1 cellular context compared by ENCODE assay signal in the genomic region with DNA sequence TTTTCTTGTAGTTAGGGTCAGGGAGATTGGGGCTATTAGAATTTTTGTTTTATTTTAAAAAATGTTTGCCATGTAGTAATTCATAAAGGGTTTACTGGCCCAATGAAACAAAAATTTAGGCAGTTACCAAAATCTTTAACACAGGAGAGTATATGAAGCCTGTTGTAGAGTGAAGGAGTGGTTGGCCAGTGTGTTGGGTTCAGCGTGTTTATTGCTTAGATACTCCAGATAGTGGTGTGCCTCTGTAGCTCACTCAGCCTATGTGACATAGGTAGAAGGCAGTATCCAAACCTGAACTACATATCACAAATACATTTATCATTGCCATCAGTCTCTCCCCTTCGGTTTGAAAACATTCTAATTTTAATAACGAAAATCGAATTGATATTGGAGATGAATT.
TF ChIP-seq lines count a peak whose summit lies in the region.

No MANE protein-coding gene starts in this region.

TF ChIP-seq in HepG2, 621 proteins besides CTCF, POLR2A, EP300 and RAD21:
- TF ChIP-seq, protein P1, sequence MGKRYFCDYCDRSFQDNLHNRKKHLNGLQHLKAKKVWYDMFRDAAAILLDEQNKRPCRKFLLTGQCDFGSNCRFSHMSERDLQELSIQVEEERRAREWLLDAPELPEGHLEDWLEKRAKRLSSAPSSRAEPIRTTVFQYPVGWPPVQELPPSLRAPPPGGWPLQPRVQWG (CRISPR knock-in tag; IDR thresholded peaks at IDR 0.05; ENCODE audit: borderline replicate concordance, low read depth), result no peak
- TF ChIP-seq HNRNPL (IDR thresholded peaks at IDR 0.05; ENCODE audit: low read depth, low read length) (no peak), ATF1 (CRISPR knock-in tag; IDR thresholded peaks at IDR 0.05) (no peak), ELF4 (CRISPR knock-in tag; IDR thresholded peaks at IDR 0.05; ENCODE audit: borderline replicate concordance) (no peak), NCOA5 (CRISPR knock-in tag; IDR thresholded peaks at IDR 0.05) (no peak), ZNF33A (CRISPR knock-in tag; IDR thresholded peaks at IDR 0.05; ENCODE audit: borderline replicate concordance) (no peak), SOX6 (IDR thresholded peaks at IDR 0.05) (no peak), SOX6 (CRISPR knock-in tag; IDR thresholded peaks at IDR 0.05) (no peak), ZZZ3 (CRISPR knock-in tag; IDR thresholded peaks at IDR 0.05; ENCODE audit: borderline replicate concordance) (no peak), GFI1 (CRISPR knock-in tag; IDR thresholded peaks at IDR 0.05; ENCODE audit: borderline replicate concordance) (no peak), CBX2 (IDR thresholded peaks at IDR 0.05; ENCODE audit: low read depth, low read length) (no peak), CBX2 (CRISPR knock-in tag; IDR thresholded peaks at IDR 0.05; ENCODE audit: low read depth) (no peak), SSRP1 (CRISPR knock-in tag; IDR thresholded peaks at IDR 0.05) (no peak), XRCC5 (optimal IDR thresholded peaks at IDR 0.05; ENCODE audit: low read length) (no peak), PHB2 (IDR thresholded peaks at IDR 0.05; ENCODE audit: partially characterized antibody) (no peak)
- TF ChIP-seq, protein P2, sequence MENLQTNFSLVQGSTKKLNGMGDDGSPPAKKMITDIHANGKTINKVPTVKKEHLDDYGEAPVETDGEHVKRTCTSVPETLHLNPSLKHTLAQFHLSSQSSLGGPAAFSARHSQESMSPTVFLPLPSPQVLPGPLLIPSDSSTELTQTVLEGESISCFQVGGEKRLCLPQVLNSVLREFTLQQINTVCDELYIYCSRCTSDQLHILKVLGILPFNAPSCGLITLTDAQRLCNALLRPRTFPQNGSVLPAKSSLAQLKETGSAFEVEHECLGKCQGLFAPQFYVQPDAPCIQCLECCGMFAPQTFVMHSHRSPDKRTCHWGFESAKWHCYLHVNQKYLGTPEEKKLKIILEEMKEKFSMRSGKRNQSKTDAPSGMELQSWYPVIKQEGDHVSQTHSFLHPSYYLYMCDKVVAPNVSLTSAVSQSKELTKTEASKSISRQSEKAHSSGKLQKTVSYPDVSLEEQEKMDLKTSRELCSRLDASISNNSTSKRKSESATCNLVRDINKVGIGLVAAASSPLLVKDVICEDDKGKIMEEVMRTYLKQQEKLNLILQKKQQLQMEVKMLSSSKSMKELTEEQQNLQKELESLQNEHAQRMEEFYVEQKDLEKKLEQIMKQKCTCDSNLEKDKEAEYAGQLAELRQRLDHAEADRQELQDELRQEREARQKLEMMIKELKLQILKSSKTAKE (CRISPR knock-in tag; IDR thresholded peaks at IDR 0.05; ENCODE audit: borderline replicate concordance), result no peak
- TF ChIP-seq, protein P3, sequence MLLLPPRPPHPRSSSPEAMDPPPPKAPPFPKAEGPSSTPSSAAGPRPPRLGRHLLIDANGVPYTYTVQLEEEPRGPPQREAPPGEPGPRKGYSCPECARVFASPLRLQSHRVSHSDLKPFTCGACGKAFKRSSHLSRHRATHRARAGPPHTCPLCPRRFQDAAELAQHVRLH (CRISPR knock-in tag; IDR thresholded peaks at IDR 0.05; ENCODE audit: borderline replicate concordance, low read depth), result no peak
- TF ChIP-seq, protein P4, sequence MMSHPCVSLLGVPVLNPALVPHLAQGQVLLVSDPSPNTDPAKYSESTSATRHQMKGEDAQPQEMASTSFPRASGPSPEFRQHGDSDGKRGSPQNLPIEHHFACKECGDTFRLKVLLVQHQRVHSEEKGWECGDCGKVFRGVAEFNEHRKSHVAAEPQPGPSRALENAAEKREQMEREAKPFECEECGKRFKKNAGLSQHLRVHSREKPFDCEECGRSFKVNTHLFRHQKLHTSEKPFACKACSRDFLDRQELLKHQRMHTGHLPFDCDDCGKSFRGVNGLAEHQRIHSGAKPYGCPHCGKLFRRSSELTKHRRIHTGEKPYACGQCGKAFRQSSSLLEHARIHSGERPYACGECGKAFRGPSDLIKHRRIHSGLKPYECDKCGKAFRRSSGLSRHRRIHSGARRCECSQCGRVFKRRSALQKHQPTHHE (CRISPR knock-in tag; IDR thresholded peaks at IDR 0.05; ENCODE audit: borderline replicate concordance), result no peak
- TF ChIP-seq, protein P5, sequence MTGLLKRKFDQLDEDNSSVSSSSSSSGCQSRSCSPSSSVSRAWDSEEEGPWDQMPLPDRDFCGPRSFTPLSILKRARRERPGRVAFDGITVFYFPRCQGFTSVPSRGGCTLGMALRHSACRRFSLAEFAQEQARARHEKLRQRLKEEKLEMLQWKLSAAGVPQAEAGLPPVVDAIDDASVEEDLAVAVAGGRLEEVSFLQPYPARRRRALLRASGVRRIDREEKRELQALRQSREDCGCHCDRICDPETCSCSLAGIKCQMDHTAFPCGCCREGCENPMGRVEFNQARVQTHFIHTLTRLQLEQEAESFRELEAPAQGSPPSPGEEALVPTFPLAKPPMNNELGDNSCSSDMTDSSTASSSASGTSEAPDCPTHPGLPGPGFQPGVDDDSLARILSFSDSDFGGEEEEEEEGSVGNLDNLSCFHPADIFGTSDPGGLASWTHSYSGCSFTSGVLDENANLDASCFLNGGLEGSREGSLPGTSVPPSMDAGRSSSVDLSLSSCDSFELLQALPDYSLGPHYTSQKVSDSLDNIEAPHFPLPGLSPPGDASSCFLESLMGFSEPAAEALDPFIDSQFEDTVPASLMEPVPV (CRISPR knock-in tag; IDR thresholded peaks at IDR 0.05), result no peak
- TF ChIP-seq, protein P6, sequence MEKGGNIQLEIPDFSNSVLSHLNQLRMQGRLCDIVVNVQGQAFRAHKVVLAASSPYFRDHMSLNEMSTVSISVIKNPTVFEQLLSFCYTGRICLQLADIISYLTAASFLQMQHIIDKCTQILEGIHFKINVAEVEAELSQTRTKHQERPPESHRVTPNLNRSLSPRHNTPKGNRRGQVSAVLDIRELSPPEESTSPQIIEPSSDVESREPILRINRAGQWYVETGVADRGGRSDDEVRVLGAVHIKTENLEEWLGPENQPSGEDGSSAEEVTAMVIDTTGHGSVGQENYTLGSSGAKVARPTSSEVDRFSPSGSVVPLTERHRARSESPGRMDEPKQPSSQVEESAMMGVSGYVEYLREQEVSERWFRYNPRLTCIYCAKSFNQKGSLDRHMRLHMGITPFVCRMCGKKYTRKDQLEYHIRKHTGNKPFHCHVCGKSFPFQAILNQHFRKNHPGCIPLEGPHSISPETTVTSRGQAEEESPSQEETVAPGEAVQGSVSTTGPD (CRISPR knock-in tag; IDR thresholded peaks at IDR 0.05), result no peak
